ENCODE assay signal across 21 cellular contexts in genomic region chr3:188268336-188268735, GRCh38.
DNase-seq lines count a peak whose midpoint lies in the region; ATAC-seq, FAIRE-seq and TF ChIP-seq lines count a peak whose summit lies in the region.
"Had no signal": no experiment of that assay in that cellular context is flagged by ENCODE, and none has a peak within 500 bp of the region (broad histone marks: within the 10 kb centered on the region; RNA-seq: fewer than 3 reads in every experiment).

No MANE protein-coding gene starts in this region.

- POLR2A ChIA-PET in HEK293T (lab: Yijun Ruan, JAX): no interaction called here

- H3K27ac ChIP-seq in right atrium auricular region: peak overlapping the region; percentile 87 to 94
- peak overlapping the region; percentile 62 to 89 (median 86) for H3K27ac ChIP-seq in esophagus squamous epithelium
- peak overlapping the region; percentile 98 for H3K27ac ChIP-seq in psoas muscle
- H3K27ac ChIP-seq: SJCRH30 had no signal

- no peak for TF ChIP-seq CTCF in right atrium auricular region (IDR thresholded peaks at IDR 0.05)
- TF ChIP-seq CTCF in esophagus squamous epithelium (IDR thresholded peaks at IDR 0.05): no peak
- TF ChIP-seq CTCF in psoas muscle (IDR thresholded peaks at IDR 0.05): no peak
- TF ChIP-seq CTCF in D721Med (IDR thresholded peaks at IDR 0.05; ENCODE audit: insufficient read depth, missing control alignments): no peak

- H3K4me1 ChIP-seq in right atrium auricular region: peaks cover 0 to 86% of the 10 kb centered on the region in 2 donors
- H3K4me1 ChIP-seq in esophagus squamous epithelium: peaks cover 0 to 90% (median 27%) of the 10 kb centered on the region in 3 donors
- peaks cover 59% of the 10 kb centered on the region for H3K4me1 ChIP-seq in psoas muscle
- H3K4me1 ChIP-seq: SJCRH30 had no signal

- no peaks in the 10 kb centered on the region for H3K36me3 ChIP-seq in right atrium auricular region
- no peaks in the 10 kb centered on the region for H3K36me3 ChIP-seq in esophagus squamous epithelium
- H3K36me3 ChIP-seq in psoas muscle (ENCODE audit: insufficient read depth in 1 of 2, low read depth in 1 of 2): no peaks in the 10 kb centered on the region
- H3K36me3 ChIP-seq: SJCRH30 had no signal

- intact Hi-C loops in Right ventricle myocardium superior (cut with DNase I) (no loop called here), esophagus squamous epithelium (cut with DNase I) (no loop called here), psoas muscle (cut with DNase I) (loop anchor here in 1 of 2 donors (5.0 to 10.0 kb wide), 2 partner anchors 36 to 114 kb away; partner anchors contain the start of gene LPP)

- ATAC-seq in Right ventricle myocardium superior (ENCODE audit: poor library complexity): no peak
- ATAC-seq in psoas muscle: no peak
- ATAC-seq: activated CD4-positive, alpha-beta T cell treated with anti-CD3 and anti-CD28 coated beads for 36 hours had no signal

- CTCF ChIA-PET in HEK293T (lab: Yijun Ruan, JAX): no interaction called here

- H3K9me3 ChIP-seq in right atrium auricular region (no peaks in the 10 kb centered on the region), esophagus squamous epithelium (no peaks in the 10 kb centered on the region), psoas muscle (no peaks in the 10 kb centered on the region)
- H3K9me3 ChIP-seq: mucosa of descending colon, SJCRH30 had no signal

- FAIRE-seq in D721Med (lab: Jason Lieb, UNC): no peak

- H3K4me3 ChIP-seq in right atrium auricular region: no peak overlapping the region
- no peak overlapping the region for H3K4me3 ChIP-seq in esophagus squamous epithelium
- H3K4me3 ChIP-seq in psoas muscle: no peak overlapping the region
- H3K4me3 ChIP-seq: mucosa of descending colon, SJCRH30 had no signal

- no peak for TF ChIP-seq POLR2A in esophagus squamous epithelium (IDR thresholded peaks at IDR 0.05)

- no peak for DNase-seq in right atrium auricular region (ENCODE audit: low spot score)
- no peak for DNase-seq in Right ventricle myocardium superior
- no peak for DNase-seq in esophagus squamous epithelium (lab: John Stamatoyannopoulos, UW)
- no peak for DNase-seq in psoas muscle
- DNase-seq in D721Med (ENCODE audit: insufficient read length, low spot score): no peak
- no peak for DNase-seq in NCI-H1092 (lab: John Stamatoyannopoulos, UW)
- DNase-seq in stimulated activated CD4-positive, alpha-beta T cell treated with anti-CD3 and anti-CD28 coated beads, Interleukin-1b, Interleukin-23, amount 100 ng/mL, for 48 hours: no peak
- no peak for DNase-seq in HEK293T (ENCODE audit: extremely low spot score)
- DNase-seq: activated CD4-positive, alpha-beta T cell treated with anti-CD3 and anti-CD28 coated beads for 36 hours; anterior cingulate cortex; Calu3; dermis blood vessel endothelial cell; HCEC 1CT; hippocampal formation; Karpas-422; kidney glomerular epithelial cell; mucosa of descending colon; NCI-H1436 treated with DMSO at 0.1 percent for 48 hours; NCI-H345; SJCRH30; stimulated activated naive CD4-positive, alpha-beta T cell had no signal

- H3K27me3 ChIP-seq in right atrium auricular region: no peaks in the 10 kb centered on the region
- no peaks in the 10 kb centered on the region for H3K27me3 ChIP-seq in esophagus squamous epithelium
- H3K27me3 ChIP-seq in psoas muscle (ENCODE audit: insufficient read depth in 3 of 3, low read length in 2 of 3): no peaks in the 10 kb centered on the region
- H3K27me3 ChIP-seq: SJCRH30 had no signal

- 71 to 85% methylated on average over 5 of the region's 5 CpGs for WGBS in esophagus squamous epithelium, 2 donors
- WGBS in psoas muscle, 3 donors: 81 to 89% (median 86%) methylated on average over 5 of the region's 5 CpGs

TF ChIP-seq in HEK293T, 16 proteins besides CTCF, POLR2A, EP300 and RAD21:
- TF ChIP-seq NFRKB (IDR thresholded peaks at IDR 0.05) (no peak), TARDBP (IDR thresholded peaks at IDR 0.05) (no peak), FOXM1 (IDR thresholded peaks at IDR 0.05; ENCODE audit: borderline replicate concordance) (no peak), ELF4 (IDR thresholded peaks at IDR 0.05) (no peak), BHLHE40 (IDR thresholded peaks at IDR 0.05; ENCODE audit: borderline replicate concordance) (no peak), ZNF384 (IDR thresholded peaks at IDR 0.05) (no peak), FOXA1 (IDR thresholded peaks at IDR 0.05) (no peak), SP1 (IDR thresholded peaks at IDR 0.05) (no peak), ARNT (IDR thresholded peaks at IDR 0.05) (no peak), HDGF (IDR thresholded peaks at IDR 0.05; ENCODE audit: borderline replicate concordance) (no peak), FOXK2 (IDR thresholded peaks at IDR 0.05) (no peak), L3MBTL2 (conservative IDR thresholded peaks at IDR 0.05) (no peak), SUZ12 (IDR thresholded peaks at IDR 0.05) (no peak), PKNOX1 (IDR thresholded peaks at IDR 0.05) (no peak), LEF1 (IDR thresholded peaks at IDR 0.05; ENCODE audit: borderline replicate concordance) (no peak), CTBP1 (IDR thresholded peaks at IDR 0.05; ENCODE audit: borderline replicate concordance) (no peak)
